In the genomic region with DNA sequence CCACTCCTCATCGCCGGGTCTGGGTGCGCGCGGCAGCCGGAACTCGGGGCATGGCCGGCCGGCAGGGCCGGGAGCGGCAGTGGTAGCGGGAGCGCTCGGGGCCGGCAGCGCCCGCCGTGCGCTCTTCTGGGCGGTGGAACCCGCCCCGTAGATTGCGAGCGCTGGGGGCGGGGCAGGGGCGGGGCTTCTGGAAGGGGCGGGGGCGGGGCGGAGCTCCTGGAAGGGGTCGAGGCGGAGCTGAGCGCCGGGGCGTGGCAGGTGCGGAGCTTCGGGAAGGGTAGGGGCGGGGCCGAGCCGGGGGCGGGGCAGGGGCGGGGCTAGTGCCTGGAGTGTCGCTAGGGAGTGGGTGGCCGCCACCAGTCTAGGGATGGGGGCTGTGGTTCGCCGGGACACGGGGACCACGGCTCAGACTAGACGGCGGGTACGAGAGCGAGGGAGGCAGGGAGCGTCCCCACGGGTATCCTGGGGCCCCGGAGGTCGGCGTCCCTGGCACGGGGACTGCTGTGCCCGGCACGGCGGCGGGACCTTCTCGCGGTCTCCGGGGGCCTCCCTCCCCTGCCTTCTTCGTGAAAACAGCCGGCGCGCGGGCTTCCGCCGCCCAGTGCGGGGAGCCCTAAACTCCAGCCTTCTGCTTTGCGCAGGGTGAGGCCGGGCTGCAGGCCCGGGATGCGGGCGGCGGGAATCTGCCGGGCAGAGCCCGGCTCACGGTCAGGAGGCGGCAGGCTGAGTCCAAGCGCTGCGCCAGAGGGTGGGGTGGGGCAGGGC, we compare ENCODE assay signal across 1 cellular context.
TF ChIP-seq lines count a peak whose summit lies in the region.

A gene (minus strand): TSS at position 128 of the 765 bp plus-strand sequence. CDS start 117 bp downstream, at position 11.

TF ChIP-seq in WTC11, 78 proteins besides CTCF, POLR2A, EP300 and RAD21 (continued from another document):
- TF ChIP-seq, protein P1, sequence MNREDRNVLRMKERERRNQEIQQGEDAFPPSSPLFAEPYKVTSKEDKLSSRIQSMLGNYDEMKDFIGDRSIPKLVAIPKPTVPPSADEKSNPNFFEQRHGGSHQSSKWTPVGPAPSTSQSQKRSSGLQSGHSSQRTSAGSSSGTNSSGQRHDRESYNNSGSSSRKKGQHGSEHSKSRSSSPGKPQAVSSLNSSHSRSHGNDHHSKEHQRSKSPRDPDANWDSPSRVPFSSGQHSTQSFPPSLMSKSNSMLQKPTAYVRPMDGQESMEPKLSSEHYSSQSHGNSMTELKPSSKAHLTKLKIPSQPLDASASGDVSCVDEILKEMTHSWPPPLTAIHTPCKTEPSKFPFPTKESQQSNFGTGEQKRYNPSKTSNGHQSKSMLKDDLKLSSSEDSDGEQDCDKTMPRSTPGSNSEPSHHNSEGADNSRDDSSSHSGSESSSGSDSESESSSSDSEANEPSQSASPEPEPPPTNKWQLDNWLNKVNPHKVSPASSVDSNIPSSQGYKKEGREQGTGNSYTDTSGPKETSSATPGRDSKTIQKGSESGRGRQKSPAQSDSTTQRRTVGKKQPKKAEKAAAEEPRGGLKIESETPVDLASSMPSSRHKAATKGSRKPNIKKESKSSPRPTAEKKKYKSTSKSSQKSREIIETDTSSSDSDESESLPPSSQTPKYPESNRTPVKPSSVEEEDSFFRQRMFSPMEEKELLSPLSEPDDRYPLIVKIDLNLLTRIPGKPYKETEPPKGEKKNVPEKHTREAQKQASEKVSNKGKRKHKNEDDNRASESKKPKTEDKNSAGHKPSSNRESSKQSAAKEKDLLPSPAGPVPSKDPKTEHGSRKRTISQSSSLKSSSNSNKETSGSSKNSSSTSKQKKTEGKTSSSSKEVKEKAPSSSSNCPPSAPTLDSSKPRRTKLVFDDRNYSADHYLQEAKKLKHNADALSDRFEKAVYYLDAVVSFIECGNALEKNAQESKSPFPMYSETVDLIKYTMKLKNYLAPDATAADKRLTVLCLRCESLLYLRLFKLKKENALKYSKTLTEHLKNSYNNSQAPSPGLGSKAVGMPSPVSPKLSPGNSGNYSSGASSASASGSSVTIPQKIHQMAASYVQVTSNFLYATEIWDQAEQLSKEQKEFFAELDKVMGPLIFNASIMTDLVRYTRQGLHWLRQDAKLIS (CRISPR knock-in tag; IDR thresholded peaks at IDR 0.05; ENCODE audit: borderline replicate concordance), result no peak
- TF ChIP-seq ZNF423 (CRISPR knock-in tag; IDR thresholded peaks at IDR 0.05) (no peak), ZNF416 (CRISPR knock-in tag; IDR thresholded peaks at IDR 0.05) (0 out of 2 replicates have a peak, but pooled peaks have one; percentile 37), GABPB1 (CRISPR knock-in tag; IDR thresholded peaks at IDR 0.05) (no peak)
